ENCODE assay signal across 11 cellular contexts in the genomic region with DNA sequence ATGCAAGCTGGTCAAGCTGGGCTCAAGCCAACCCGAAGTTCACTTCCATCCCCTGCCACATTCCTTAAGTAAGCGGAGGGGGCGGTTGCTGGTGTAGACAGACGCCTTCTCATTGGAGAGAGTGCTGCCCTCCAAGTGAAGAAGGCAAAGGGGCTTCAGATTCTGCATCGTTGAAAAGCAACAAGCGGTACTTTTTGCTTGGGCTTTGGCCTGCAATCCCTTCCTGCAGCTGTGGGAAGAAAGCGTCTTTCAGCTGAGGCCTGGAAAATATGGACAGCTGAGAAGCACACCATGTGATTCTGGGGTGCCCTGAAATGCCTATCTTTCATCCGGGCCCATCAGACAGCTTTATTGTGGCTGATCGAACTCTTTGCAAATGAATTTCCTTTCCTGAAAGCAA.
"Had no signal": no experiment of that assay in that cellular context is flagged by ENCODE, and none has a peak within 500 bp of the region (broad histone marks: within the 10 kb centered on the region; RNA-seq: fewer than 3 reads in every experiment).

No MANE protein-coding gene starts in this region.

- H3K4me3 ChIP-seq: cardiac muscle cell, colonic mucosa, left ventricle myocardium inferior, sigmoid colon, spleen had no signal

- H3K4me1 ChIP-seq: colonic mucosa, left ventricle myocardium inferior, sigmoid colon, spleen had no signal

- DNase-seq: activated CD4-positive, alpha-beta T cell treated with anti-CD3 and anti-CD28 coated beads, Interleukin-2, amount 50 U/mL, for 1 hour; activated naive CD4-positive, alpha-beta T cell treated with anti-CD3 and anti-CD28 coated beads for 36 hours; activated naive CD8-positive, alpha-beta T cell treated with anti-CD3 and anti-CD28 coated beads, Interleukin-2, amount 50 U/mL, for 24 hours; colonic mucosa; foreskin fibroblast; islet precursor cell; left ventricle myocardium inferior; natural killer cell; sigmoid colon; spleen had no signal

- H3K27ac ChIP-seq: cardiac muscle cell, colonic mucosa, left ventricle myocardium inferior, sigmoid colon, spleen had no signal

- H3K36me3 ChIP-seq: cardiac muscle cell, colonic mucosa, left ventricle myocardium inferior, sigmoid colon, spleen had no signal

- H3K27me3 ChIP-seq: cardiac muscle cell, colonic mucosa, sigmoid colon had no signal

- H3K9me3 ChIP-seq: colonic mucosa, sigmoid colon had no signal
